In the genomic region with DNA sequence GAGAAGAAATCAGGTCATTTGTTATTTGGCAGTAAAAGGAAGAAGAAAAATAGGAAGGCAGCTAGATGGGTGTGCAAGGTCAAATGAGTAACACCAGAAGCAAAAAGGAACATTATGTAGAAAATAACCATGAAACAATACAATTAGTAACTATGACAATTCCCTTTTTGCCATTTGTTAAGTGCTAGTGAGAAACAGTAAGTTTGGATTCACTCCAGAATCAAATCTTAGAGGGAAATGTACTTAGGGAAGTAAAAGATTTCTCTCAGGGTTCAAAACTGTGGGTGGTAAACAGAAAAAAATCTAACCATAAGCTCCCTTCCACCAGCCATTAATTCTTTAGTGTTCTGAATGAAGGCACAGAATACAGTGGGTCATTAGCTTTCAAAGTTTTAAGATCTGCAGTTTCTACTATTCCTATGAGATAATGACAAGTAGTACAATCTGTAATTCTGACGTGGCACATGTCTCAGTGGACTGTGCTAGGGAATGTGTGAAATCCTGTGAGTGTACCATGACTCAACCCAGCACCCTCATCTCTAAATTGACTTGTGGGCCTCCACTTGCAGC, we compare ENCODE assay signal across 7 cellular contexts. TPM values are rescaled to one million over a fixed set of nuclear protein-coding genes. Genes with fewer than 3 reads are reported as not detected.
DNase-seq lines count a peak whose midpoint lies in the region; ATAC-seq, FAIRE-seq and TF ChIP-seq lines count a peak whose summit lies in the region.

No MANE protein-coding gene starts in this region.

- in situ Hi-C loops in gastrocnemius medialis (cut with MboI; ENCODE audit: low sequenced_read_pairs in 4 of 4) = no loop called here

- intact Hi-C loops in gastrocnemius medialis (cut with DNase I; ENCODE audit: low total_unique reads) = no loop called here

- DNase-seq in RCC 7860 (ENCODE audit: low spot score) (peak; percentile 86), fibroblast of pulmonary artery (ENCODE audit: low read depth) (peak; percentile 89), gastrocnemius medialis (no peak), GM20000 (ENCODE audit: low spot score) (no peak), NCI-H510A treated with DMSO at 0.1 percent for 48 hours (lab: John Stamatoyannopoulos, UW) (no peak), NCI-H1048 (lab: John Stamatoyannopoulos, UW) (no peak)

- no peaks in the 10 kb centered on the region for H3K27me3 ChIP-seq in gastrocnemius medialis

- H3K4me1 ChIP-seq in gastrocnemius medialis = peaks cover 47 to 50% of the 10 kb centered on the region in 2 donors

- no peaks in the 10 kb centered on the region for H3K9me3 ChIP-seq in gastrocnemius medialis

- TF ChIP-seq CTCF in fibroblast of pulmonary artery (IDR thresholded peaks at IDR 0.05; ENCODE audit: low read length, missing control alignments) (no peak), gastrocnemius medialis (IDR thresholded peaks at IDR 0.05 in 4 of 5, conservative IDR thresholded peaks at IDR 0.05 in 1 of 5) (no peak), GM20000 (IDR thresholded peaks at IDR 0.05; ENCODE audit: extremely low read depth, missing control alignments) (no peak)

- H3K4me3 ChIP-seq in fibroblast of pulmonary artery (replicated peaks; ENCODE audit: low read depth, low read length) (no peak overlapping the region), gastrocnemius medialis (no peak overlapping the region)

- no peak for TF ChIP-seq POLR2A in gastrocnemius medialis (IDR thresholded peaks at IDR 0.05)

- H3K27ac ChIP-seq in gastrocnemius medialis = peak overlapping the region in 2 of 4 donors; percentile 3 to 12

- FAIRE-seq in RCC 7860 (lab: Jason Lieb, UNC) = peak; percentile 95

- H3K36me3 ChIP-seq in gastrocnemius medialis = no peaks in the 10 kb centered on the region

- peak; percentile 65 for ATAC-seq in GM21619 (IDR thresholded peaks at IDR 0.05; ENCODE audit: unreplicated experiment)
- peak; percentile 39 to 77 for ATAC-seq in gastrocnemius medialis

RNA-seq across cellular contexts. Expression of gene REPS1, which starts 17.1 kb away (rescaled TPM):
- total RNA-seq in gastrocnemius medialis = 10 to 100 TPM; 14.8 to 21.6 (median 17.4) TPM

RNA-seq across cellular contexts. Expression of gene ABRACL, which starts 57.6 kb away (rescaled TPM):
- 1 to 10 TPM in 3 of 4 donors, not detected in 1; 1.5 to 3.0 (median 1.8) TPM for total RNA-seq in gastrocnemius medialis

Comparison
In these comparisons a context has a peak if more than half of its experiments do, and no peak if none do; other contexts are left out.
1. DNase-seq: peak in RCC 7860 (single experiment) and fibroblast of pulmonary artery (single experiment); none in gastrocnemius medialis (0 of 2), GM20000 (single experiment), NCI-H510A treated with DMSO at 0.1 percent for 48 hours (single experiment) and NCI-H1048 (single experiment).